In the genomic region with DNA sequence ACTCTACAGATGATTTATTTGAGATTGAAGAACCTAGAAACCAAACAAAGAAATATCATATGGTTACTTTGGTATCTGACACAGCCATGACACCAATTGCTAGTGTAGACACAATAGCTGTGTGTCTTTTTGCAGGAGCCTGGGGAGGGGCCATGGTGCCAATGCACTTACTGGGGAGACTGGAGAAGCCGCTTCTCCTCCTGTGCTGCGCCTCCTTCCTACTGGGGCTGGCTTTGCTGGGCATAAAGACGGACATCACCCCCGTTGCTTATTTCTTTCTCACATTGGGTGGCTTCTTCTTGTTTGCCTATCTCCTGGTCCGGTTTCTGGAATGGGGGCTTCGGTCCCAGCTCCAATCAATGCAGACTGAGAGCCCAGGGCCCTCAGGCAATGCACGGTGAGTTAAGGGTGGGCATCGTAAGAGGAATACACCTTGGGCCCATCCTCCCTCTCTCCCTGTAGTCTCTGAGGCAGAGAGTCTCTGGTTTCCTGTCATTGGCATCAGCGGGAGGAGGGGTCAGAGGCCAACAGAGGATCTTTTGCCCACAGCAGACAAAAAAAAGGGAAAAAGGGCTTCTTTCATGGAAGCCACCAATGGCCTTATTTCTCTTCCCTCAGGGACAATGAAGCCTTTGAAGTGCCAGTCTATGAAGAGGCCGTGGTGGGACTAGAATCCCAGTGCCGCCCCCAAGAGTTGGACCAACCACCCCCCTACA, we compare ENCODE assay signal across 15 cellular contexts. TPM values are rescaled to one million over a fixed set of nuclear protein-coding genes. Genes with fewer than 3 reads are reported as not detected.
DNase-seq lines count a peak whose midpoint lies in the region; ATAC-seq and TF ChIP-seq lines count a peak whose summit lies in the region.
"Had no signal": no experiment of that assay in that cellular context is flagged by ENCODE, and none has a peak within 500 bp of the region (broad histone marks: within the 10 kb centered on the region; RNA-seq: fewer than 3 reads in every experiment).

No MANE protein-coding gene starts in this region.

- TF ChIP-seq EP300 in tibial nerve (IDR thresholded peaks at IDR 0.05), result no peak

- peaks cover 24% of the 10 kb centered on the region for H3K27me3 Mint-ChIP-seq in endothelial cell (ENCODE audit: unreplicated experiment)

- intact Hi-C loops in heart right ventricle (cut with DNase I), result loop anchor here in 3 of 10 donors (2.0 to 5.0 kb wide), 2 partner anchors 21 to 44 kb away; no protein-coding TSS in a partner anchor
- intact Hi-C loops in left ventricle myocardium superior (cut with micrococcal nuclease), result no loop called here

- H3K27ac ChIP-seq in heart right ventricle (peak overlapping the region in 8 of 10 donors; percentile 9 to 99 (median 56)), mucosa of rectum (ENCODE audit: low read depth in 2 of 2, low read length in 2 of 2) (peak overlapping the region; percentile 87 to 88), tibial nerve (peak overlapping the region; percentile 32 to 95 (median 78))

- H3K36me3 Mint-ChIP-seq in endothelial cell (ENCODE audit: low read depth, unreplicated experiment), result peaks cover 12% of the 10 kb centered on the region

- TF ChIP-seq CTCF in heart right ventricle (IDR thresholded peaks at IDR 0.05) (no peak), endothelial cell (IDR thresholded peaks at IDR 0.05; ENCODE audit: unreplicated experiment) (no peak), tibial nerve (IDR thresholded peaks at IDR 0.05) (no peak)

- H3K9me3 Mint-ChIP-seq in endothelial cell (ENCODE audit: unreplicated experiment), result peaks cover 4% of the 10 kb centered on the region
- H3K9me3 Mint-ChIP-seq: CD8-positive, alpha-beta T cell had no signal

- H3K9me3 ChIP-seq in heart right ventricle, result no peaks in the 10 kb centered on the region
- H3K9me3 ChIP-seq in mucosa of rectum (ENCODE audit: control insufficient read depth in 2 of 2, low read length in 2 of 2), result no peaks in the 10 kb centered on the region
- no peaks in the 10 kb centered on the region for H3K9me3 ChIP-seq in tibial nerve

- peaks cover 56% of the 10 kb centered on the region for H3K4me1 Mint-ChIP-seq in endothelial cell (ENCODE audit: unreplicated experiment)

- no peaks in the 10 kb centered on the region for H3K27me3 ChIP-seq in heart right ventricle
- no peaks in the 10 kb centered on the region for H3K27me3 ChIP-seq in mucosa of rectum (ENCODE audit: control insufficient read depth in 2 of 2, insufficient read depth in 2 of 2, low read length in 2 of 2)
- H3K27me3 ChIP-seq in tibial nerve, result no peaks in the 10 kb centered on the region

- DNase-seq in heart right ventricle (no peak), left ventricle myocardium superior (no peak), endothelial cell (ENCODE audit: low spot score) (no peak), tibial nerve (ENCODE audit: low spot score in 2 of 2) (no peak)
- DNase-seq: activated CD8-positive, alpha-beta memory T cell treated with anti-CD3 and anti-CD28 coated beads for 24 hours; activated effector memory CD4-positive, alpha-beta T cell treated with anti-CD3 and anti-CD28 coated beads, Interleukin-2, amount 50 U/mL, for 16 hours; CD8-positive, alpha-beta T cell; NCI-H1048; stimulated activated CD4-positive, alpha-beta T cell treated with anti-CD3 and anti-CD28 coated beads, Interleukin-2, amount 100 ng/mL, for 48 hours had no signal

- H3K4me3 Mint-ChIP-seq in endothelial cell (ENCODE audit: unreplicated experiment), result peak overlapping the region; percentile 75

- H3K4me1 ChIP-seq in heart right ventricle (peaks cover 0 to 65% (median 37%) of the 10 kb centered on the region in 9 donors), mucosa of rectum (ENCODE audit: control insufficient read depth in 2 of 2, insufficient read depth in 2 of 2, low read length in 2 of 2) (peaks cover 44 to 51% of the 10 kb centered on the region in 2 donors), tibial nerve (peaks cover 0 to 72% (median 36%) of the 10 kb centered on the region in 4 donors)

- peak overlapping the region in 1 of 2 donors; percentile 26 for H3K9ac ChIP-seq in mucosa of rectum (ENCODE audit: low read depth in 1 of 2, low read length in 2 of 2)

- WGBS in heart right ventricle, 2 donors, result 92% methylated on average over 11 of the region's 11 CpGs
- 66 to 75% methylated on average over 11 of the region's 11 CpGs for WGBS in tibial nerve, 2 donors

- no peak for TF ChIP-seq POLR2A in tibial nerve (IDR thresholded peaks at IDR 0.05)

- H3K4me3 ChIP-seq in heart right ventricle, result peak overlapping the region in 3 of 10 donors; percentile 37 to 41 (median 38)
- H3K4me3 ChIP-seq in mucosa of rectum (ENCODE audit: low read length in 2 of 2), result peak overlapping the region; percentile 31 to 67
- no peak overlapping the region for H3K4me3 ChIP-seq in tibial nerve

- ATAC-seq in heart right ventricle, result no peak
- no peak for ATAC-seq in left ventricle myocardium superior
- ATAC-seq in GM18502 (IDR thresholded peaks at IDR 0.05; ENCODE audit: poor library complexity, unreplicated experiment), result no peak
- ATAC-seq in GM18517 (IDR thresholded peaks at IDR 0.05; ENCODE audit: unreplicated experiment), result no peak
- ATAC-seq in GM18520 (IDR thresholded peaks at IDR 0.05; ENCODE audit: unreplicated experiment), result no peak
- ATAC-seq: CD8-positive, alpha-beta T cell; sciatic nerve had no signal

- H3K36me3 ChIP-seq in heart right ventricle (peaks cover 0 to 9% (median 0%) of the 10 kb centered on the region in 9 donors), mucosa of rectum (ENCODE audit: control insufficient read depth in 2 of 2, insufficient read depth in 2 of 2, low read length in 2 of 2) (no peaks in the 10 kb centered on the region), tibial nerve (no peaks in the 10 kb centered on the region)

- no peak overlapping the region for H3K27ac Mint-ChIP-seq in endothelial cell (ENCODE audit: unreplicated experiment)

RNA-seq across cellular contexts. Expression of a gene that starts 1.2 kb away (rescaled TPM):
- total RNA-seq in heart right ventricle (10 to 100 TPM in 7 of 10 donors, 1 to 10 TPM in 3; 5.4 to 14.2 (median 11.1) TPM), left ventricle myocardium superior (20.3 TPM), endothelial cell (ENCODE audit: unreplicated experiment) (0.23 TPM), tibial nerve (10 to 100 TPM in 1 of 4 donors, 1 to 10 TPM in 3; 2.1 to 12.0 (median 6.4) TPM)
- polyA plus RNA-seq in heart right ventricle, result 10 to 100 TPM in 1 of 2 donors, 1 to 10 TPM in 1; 2.6 to 18.0 TPM

RNA-seq across cellular contexts. Expression of a gene that starts 2.2 kb away (rescaled TPM):
- total RNA-seq in heart right ventricle (10 to 100 TPM in 6 of 10 donors, 1 to 10 TPM in 4; 7.1 to 13.9 (median 10.2) TPM), left ventricle myocardium superior (12.6 TPM), endothelial cell (ENCODE audit: unreplicated experiment) (55.3 TPM), tibial nerve (10 to 100 TPM; 18.4 to 25.2 (median 21.3) TPM)
- polyA plus RNA-seq in heart right ventricle, result 1 to 10 TPM; 4.4 to 8.0 TPM

RNA-seq across cellular contexts. Expression of a gene that starts 22.7 kb away (rescaled TPM):
- total RNA-seq in heart right ventricle (100 to 1,000 TPM; 251 to 294 (median 269) TPM), left ventricle myocardium superior (303 TPM), endothelial cell (ENCODE audit: unreplicated experiment) (80.0 TPM), tibial nerve (100 to 1,000 TPM; 149 to 202 (median 161) TPM)
- polyA plus RNA-seq in heart right ventricle, result 100 to 1,000 TPM; 136 to 317 TPM

RNA-seq across cellular contexts. Expression of a gene that starts 29.9 kb away (rescaled TPM):
- not detected for total RNA-seq in heart right ventricle
- under 1 TPM in 1 of 2 donors, not detected in 1; 0.01 TPM for polyA plus RNA-seq in heart right ventricle
- total RNA-seq in left ventricle myocardium superior, result not detected
- not detected for total RNA-seq in endothelial cell (ENCODE audit: unreplicated experiment)
- not detected for total RNA-seq in tibial nerve
- total RNA-seq: astrocyte; CD8-positive, alpha-beta T cell; sciatic nerve had no signal

Comparison
In these comparisons a context has a peak if more than half of its experiments do, and no peak if none do; other contexts are left out.
1. H3K4me3 ChIP-seq: peak in mucosa of rectum (2 of 2); none in tibial nerve (0 of 4).
2. Peak in every context shown above with its lines, with median percentiles within 50 percentile points of each other: H3K27ac ChIP-seq.